ENCODE assay signal across 10 cellular contexts in the genomic region with DNA sequence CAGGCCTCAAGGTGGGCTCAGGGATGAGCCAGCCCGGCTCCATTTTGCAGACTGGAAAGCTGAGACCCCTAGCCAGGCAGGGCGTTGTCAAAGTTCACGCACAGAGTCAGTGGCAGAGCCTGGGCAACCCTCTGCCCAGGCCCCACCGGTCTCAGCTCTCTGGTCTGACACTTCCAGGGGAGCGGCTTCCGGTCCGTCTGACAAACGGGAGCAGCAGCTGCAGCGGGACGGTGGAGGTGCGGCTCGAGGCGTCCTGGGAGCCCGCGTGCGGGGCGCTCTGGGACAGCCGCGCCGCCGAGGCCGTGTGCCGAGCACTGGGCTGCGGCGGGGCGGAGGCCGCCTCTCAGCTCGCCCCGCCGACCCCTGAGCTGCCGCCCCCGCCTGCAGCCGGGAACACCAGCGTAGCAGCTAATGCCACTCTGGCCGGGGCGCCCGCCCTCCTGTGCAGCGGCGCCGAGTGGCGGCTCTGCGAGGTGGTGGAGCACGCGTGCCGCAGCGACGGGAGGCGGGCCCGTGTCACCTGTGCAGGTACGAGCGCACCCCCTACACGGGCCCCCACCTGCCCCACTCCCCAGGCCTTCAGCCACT. TPM values are rescaled to one million over a fixed set of nuclear protein-coding genes. Genes with fewer than 3 reads are reported as not detected.
DNase-seq lines count a peak whose midpoint lies in the region; ATAC-seq, FAIRE-seq and TF ChIP-seq lines count a peak whose summit lies in the region.
"Had no signal": no experiment of that assay in that cellular context is flagged by ENCODE, and none has a peak within 500 bp of the region (broad histone marks: within the 10 kb centered on the region; RNA-seq: fewer than 3 reads in every experiment).

No MANE protein-coding gene starts in this region.

- H3K4me3 Mint-ChIP-seq in activated naive CD4-positive, alpha-beta T cell treated with anti-CD3 and anti-CD28 coated beads, Interleukin-2, amount 10 ng/mL, durations not matched to agents 7 days and 5 days, result peak overlapping the region; percentile 48

- TF ChIP-seq CTCF in GM12878 (IDR thresholded peaks at IDR 0.05 in 2 of 3, conservative IDR thresholded peaks at IDR 0.05 in 1 of 3; ENCODE audit: control insufficient read depth in 2 of 3, extremely low read depth in 1 of 3, insufficient read depth in 1 of 3, low read depth in 3 of 3, low read length in 3 of 3) (no peak), lung (IDR thresholded peaks at IDR 0.05; ENCODE audit: control extremely low read depth, extremely low read depth) (no peak), transverse colon (IDR thresholded peaks at IDR 0.05) (no peak)

- H3K9me3 ChIP-seq in GM12878 (replicated peaks; ENCODE audit: control insufficient read depth, insufficient read depth, low read length) (no peaks in the 10 kb centered on the region), lung (ENCODE audit: control insufficient read depth in 2 of 2, insufficient read depth in 1 of 2, low read length in 1 of 2) (no peaks in the 10 kb centered on the region), transverse colon (no peaks in the 10 kb centered on the region)

- H3K27ac ChIP-seq in GM12878 (ENCODE audit: control insufficient read depth, insufficient read depth) (no peak overlapping the region), lung (ENCODE audit: low read depth in 1 of 2, low read length in 1 of 2) (no peak overlapping the region), transverse colon (no peak overlapping the region)

- no peaks in the 10 kb centered on the region for H4K20me1 ChIP-seq in GM12878 (ENCODE audit: control insufficient read depth, insufficient read depth)

- SMC1A ChIA-PET in GM12878 (lab: Charles Lee; ENCODE audit: uncharacterized antibody, unreplicated experiment), result interaction anchor here (0.7 to 1.2 kb wide), 3 partner anchors 89 to 152 kb away, joined by 3 read pairs; no protein-coding TSS in a partner anchor

- H3K36me3 ChIP-seq in GM12878 (ENCODE audit: control insufficient read depth in 2 of 2, insufficient read depth in 2 of 2, low read length in 1 of 2), result no peaks in the 10 kb centered on the region
- H3K36me3 ChIP-seq in lung (ENCODE audit: control insufficient read depth in 2 of 2, insufficient read depth in 2 of 2, low read length in 2 of 2), result no peaks in the 10 kb centered on the region
- H3K36me3 ChIP-seq in transverse colon, result no peaks in the 10 kb centered on the region

- DNase-seq in activated naive CD4-positive, alpha-beta T cell treated with anti-CD3 and anti-CD28 coated beads, Interleukin-2, amount 10 ng/mL, durations not matched to agents 7 days and 5 days, result peak; percentile 46
- DNase-seq in activated naive CD4-positive, alpha-beta T cell treated with Interleukin-2 at 50 U/mL for 16 hours, result no peak
- DNase-seq in GM12878 (ENCODE audit: low read depth, low spot score), result no peak
- no peak for DNase-seq in lung (ENCODE audit: low spot score)
- peak; percentile 44 for DNase-seq in transverse colon
- no peak for DNase-seq in NCI-H446 (lab: John Stamatoyannopoulos, UW)
- no peak for DNase-seq in NCI-H2227 (lab: John Stamatoyannopoulos, UW; ENCODE audit: unreplicated experiment)
- DNase-seq: NCI-H1436 had no signal

- H3K4me1 ChIP-seq in GM12878 (ENCODE audit: control insufficient read depth, insufficient read depth, low read length), result peaks cover 21% of the 10 kb centered on the region
- H3K4me1 ChIP-seq in lung (ENCODE audit: control insufficient read depth in 2 of 2, insufficient read depth in 2 of 2, low read length in 2 of 2), result peaks cover 0 to 13% of the 10 kb centered on the region in 2 donors
- peaks cover 2 to 15% (median 11%) of the 10 kb centered on the region in 4 donors for H3K4me1 ChIP-seq in transverse colon

- BruUV-seq in GM12878 (replicated peaks; lab: Mats Ljungman, UMichigan), result no TSS peak

- 11% methylated on average over 40 of the region's 52 CpGs for WGBS in GM12878 (ENCODE audit: insufficient coverage, insufficient replicate concordance, low lambda C conversion rate, missing lambda C conversion rate)
- 3 to 9% methylated on average over 49 to 52 of the region's 52 CpGs for WGBS in lung, 2 donors
- WGBS in transverse colon (ENCODE audit: low coverage in 1 of 2), 2 donors, result 7% methylated on average over 29 of the region's 52 CpGs; no CpG with 5 or more reads in 1 of the 2 donors

- H3K27me3 ChIP-seq in GM12878 (replicated peaks in 1 of 2; ENCODE audit: control insufficient read depth in 2 of 2, insufficient read depth in 2 of 2, low read length in 1 of 2), result no peaks in the 10 kb centered on the region
- H3K27me3 ChIP-seq in lung (ENCODE audit: control insufficient read depth, insufficient read depth), result no peaks in the 10 kb centered on the region
- H3K27me3 ChIP-seq in transverse colon, result peaks cover 18% of the 10 kb centered on the region

- FAIRE-seq in GM12878 (lab: Jason Lieb, UNC), result no peak
- FAIRE-seq: endometrium had no signal

- intact Hi-C loops in GM12878 (cut with micrococcal nuclease; ENCODE audit: unreplicated experiment), result no loop called here
- intact Hi-C loops in transverse colon (cut with DNase I; ENCODE audit: low total_unique reads), result no loop called here

- no peaks in the 10 kb centered on the region for H3K9me3 Mint-ChIP-seq in activated naive CD4-positive, alpha-beta T cell treated with anti-CD3 and anti-CD28 coated beads, Interleukin-2, amount 10 ng/mL, durations not matched to agents 7 days and 5 days

- H3K36me3 Mint-ChIP-seq in activated naive CD4-positive, alpha-beta T cell treated with anti-CD3 and anti-CD28 coated beads, Interleukin-2, amount 10 ng/mL, durations not matched to agents 7 days and 5 days, result peaks cover 79% of the 10 kb centered on the region

- CTCF ChIA-PET in activated naive CD4-positive, alpha-beta T cell treated with anti-CD3 and anti-CD28 coated beads, Interleukin-2, amount 10 ng/mL, durations not matched to agents 7 days and 5 days (lab: Charles Lee), result no interaction called here
- CTCF ChIA-PET in GM12878 (lab: Yijun Ruan, JAX), result no interaction called here

- H3K27ac Mint-ChIP-seq in activated naive CD4-positive, alpha-beta T cell treated with anti-CD3 and anti-CD28 coated beads, Interleukin-2, amount 10 ng/mL, durations not matched to agents 7 days and 5 days, result peak overlapping the region; percentile 82

- RAD21 ChIA-PET in GM12878 (lab: Charles Lee; ENCODE audit: unreplicated experiment), result interaction anchor here (1.9 kb wide), 1 partner anchor 91 kb away, joined by 6 read pairs; no protein-coding TSS in a partner anchor

- H3K4me2 ChIP-seq in GM12878 (ENCODE audit: control insufficient read depth, insufficient read depth), result peak overlapping the region; percentile 76

- no peaks in the 10 kb centered on the region for H3K27me3 Mint-ChIP-seq in activated naive CD4-positive, alpha-beta T cell treated with anti-CD3 and anti-CD28 coated beads, Interleukin-2, amount 10 ng/mL, durations not matched to agents 7 days and 5 days

- TF ChIP-seq EP300 in GM12878 (IDR thresholded peaks at IDR 0.05; ENCODE audit: borderline replicate concordance in 1 of 2, control insufficient read depth in 1 of 2, low read depth in 2 of 2, low read length in 2 of 2) (no peak), transverse colon (IDR thresholded peaks at IDR 0.05; ENCODE audit: low read depth) (no peak)

- TF ChIP-seq POLR2A in GM12878 (IDR thresholded peaks at IDR 0.05; ENCODE audit: low read depth, low read length), result no peak
- no peak for TF ChIP-seq POLR2A in transverse colon (IDR thresholded peaks at IDR 0.05)

- no peaks in the 10 kb centered on the region for H3K79me2 ChIP-seq in GM12878 (ENCODE audit: control insufficient read depth, insufficient read depth, low read length)

- peak; percentile 59 for ATAC-seq in GM12878
- ATAC-seq in lung (ENCODE audit: insufficient read depth, low FRiP score), result peak; percentile 24
- no peak for ATAC-seq in HG03565 (IDR thresholded peaks at IDR 0.05; ENCODE audit: unreplicated experiment)

- H3K4me3 ChIP-seq in GM12878 (0 out of 2 replicates have a peak overlapping the region, but pooled peaks have one; percentile 36), lung (peak overlapping the region; percentile 11), transverse colon (peak overlapping the region in 3 of 4 donors; percentile 18 to 47 (median 39))

- peak overlapping the region; percentile 18 for H2AFZ ChIP-seq in GM12878 (ENCODE audit: control insufficient read depth, low read depth, low read length)

- no peak overlapping the region for H3K9ac ChIP-seq in GM12878 (ENCODE audit: control insufficient read depth, insufficient read depth, low read length)

- no peak for TF ChIP-seq RAD21 in GM12878 (IDR thresholded peaks at IDR 0.05; ENCODE audit: insufficient read depth, low read depth, low read length)

- H3K4me1 Mint-ChIP-seq in activated naive CD4-positive, alpha-beta T cell treated with anti-CD3 and anti-CD28 coated beads, Interleukin-2, amount 10 ng/mL, durations not matched to agents 7 days and 5 days, result peaks cover 84% of the 10 kb centered on the region

- in situ Hi-C loops in GM12878 (cut with MboI), result no loop called here
- in situ Hi-C loops in transverse colon (cut with MboI; ENCODE audit: low pct_ligation_motif_present in 1 of 4, low pct_unique_long_range_greater_than_20kb in 1 of 4, low sequenced_read_pairs in 3 of 4), result no loop called here

- POLR2A ChIA-PET in GM12878 (lab: Charles Lee), result interaction anchor here (0.5 kb wide), 1 partner anchor 44 kb away, joined by 3 read pairs; no protein-coding TSS in a partner anchor

RNA-seq across cellular contexts. Expression of gene CD6, which starts 36.0 kb away (rescaled TPM):
- 0.61 and 2.5 TPM in 2 replicates for total RNA-seq in GM12878 (2013; cell fraction: nucleolus; rRNA removed)
- total RNA-seq in GM12878 (2014; rRNA removed), result 6.4 and 7.3 TPM in 2 replicates
- 3.1 and 3.3 TPM in 2 replicates for total RNA-seq in GM12878 (2014; rRNA removed; fragmentation: Illumina TruSeq; extraction: Trizol)
- total RNA-seq in GM12878 (2021), result 11.2 and 17.6 TPM in 2 replicates
- polyA plus RNA-seq in GM12878 (2011; ENCODE audit: low read depth), result 0.34 TPM
- 0.37 and 0.45 TPM in 2 replicates for polyA plus RNA-seq in GM12878 (2011; rRNA removed)
- 0.60 and 0.67 TPM in 2 replicates for polyA plus RNA-seq in GM12878 (2011; cell fraction: cytosol; rRNA removed)
- 2.1 and 2.6 TPM in 2 replicates for polyA plus RNA-seq in GM12878 (2011; cell fraction: nucleus; rRNA removed)
- 1.4 and 1.7 TPM in 2 replicates for polyA plus RNA-seq in GM12878 (2012)
- polyA plus RNA-seq in GM12878 (2014; fragmentation: Illumina TruSeq; extraction: Trizol), result 5.1 and 6.6 TPM in 2 replicates
- polyA plus RNA-seq in GM12878 (2014; fragmentation: Nextera tagmentation; extraction: Ambion mirVana), result 1 to 10 TPM in 1 of 2 experiments, under 1 TPM in 1; 0.93 to 1.8 TPM
- polyA plus RNA-seq in GM12878 (2014; rRNA removed), result 5.9 and 6.8 TPM in 2 replicates
- 1 to 10 TPM; 6.8 to 7.2 TPM for polyA plus RNA-seq in GM12878 (2016; fragmentation: Nextera tagmentation; extraction: Ambion mirVana)
- 0.15 and 0.41 TPM in 2 replicates for polyA minus RNA-seq in GM12878 (2011; rRNA and poly(A)+ RNA removed)
- polyA minus RNA-seq in GM12878 (2011; cell fraction: cytosol; rRNA and poly(A)+ RNA removed), result 0.40 and 0.73 TPM in 2 replicates
- polyA minus RNA-seq in GM12878 (2011; cell fraction: nucleus; rRNA and poly(A)+ RNA removed), result 0.48 and 0.96 TPM in 2 replicates
- 1 to 10 TPM; 1.2 to 3.1 TPM for total RNA-seq in lung
- 1 to 10 TPM; 1.6 to 1.9 TPM for polyA plus RNA-seq in lung
- 1 to 10 TPM in 3 of 4 donors, not detected in 1; 1.9 to 4.3 (median 3.0) TPM for total RNA-seq in transverse colon

RNA-seq across cellular contexts. Expression of gene SLC15A3, which starts 55.5 kb away (rescaled TPM):
- total RNA-seq in GM12878 (2013; cell fraction: nucleolus; rRNA removed), result 203 and 205 TPM in 2 replicates
- 71.3 and 83.5 TPM in 2 replicates for total RNA-seq in GM12878 (2014; rRNA removed)
- total RNA-seq in GM12878 (2014; rRNA removed; fragmentation: Illumina TruSeq; extraction: Trizol), result 51.5 and 56.3 TPM in 2 replicates
- 93.3 and 102 TPM in 2 replicates for total RNA-seq in GM12878 (2021)
- polyA plus RNA-seq in GM12878 (2011; ENCODE audit: low read depth), result 36.2 TPM
- polyA plus RNA-seq in GM12878 (2011; rRNA removed), result 18.2 and 44.9 TPM in 2 replicates
- 55.8 and 65.2 TPM in 2 replicates for polyA plus RNA-seq in GM12878 (2011; cell fraction: cytosol; rRNA removed)
- 80.5 and 92.2 TPM in 2 replicates for polyA plus RNA-seq in GM12878 (2011; cell fraction: nucleus; rRNA removed)
- polyA plus RNA-seq in GM12878 (2012), result 90.2 and 104 TPM in 2 replicates
- polyA plus RNA-seq in GM12878 (2014; fragmentation: Illumina TruSeq; extraction: Trizol), result 11.7 and 54.8 TPM in 2 replicates
- polyA plus RNA-seq in GM12878 (2014; fragmentation: Nextera tagmentation; extraction: Ambion mirVana), result 10 to 100 TPM; 17.7 to 55.4 TPM
- polyA plus RNA-seq in GM12878 (2014; rRNA removed), result 71.9 and 83.8 TPM in 2 replicates
- polyA plus RNA-seq in GM12878 (2016; fragmentation: Nextera tagmentation; extraction: Ambion mirVana), result 10 to 100 TPM; 53.4 to 57.7 TPM
- 99.9 and 126 TPM in 2 replicates for polyA minus RNA-seq in GM12878 (2011; rRNA and poly(A)+ RNA removed)
- polyA minus RNA-seq in GM12878 (2011; cell fraction: cytosol; rRNA and poly(A)+ RNA removed), result 50.8 and 65.5 TPM in 2 replicates
- 57.2 and 89.6 TPM in 2 replicates for polyA minus RNA-seq in GM12878 (2011; cell fraction: nucleus; rRNA and poly(A)+ RNA removed)
- 100 to 1,000 TPM in 1 of 2 donors, 10 to 100 TPM in 1; 29.9 to 106 TPM for total RNA-seq in lung
- 100 to 1,000 TPM in 1 of 2 donors, 10 to 100 TPM in 1; 91.6 to 166 TPM for polyA plus RNA-seq in lung
- 10 to 100 TPM in 3 of 4 donors, 1 to 10 TPM in 1; 8.1 to 18.9 (median 12.6) TPM for total RNA-seq in transverse colon

Comparison
In these comparisons a context has a peak if more than half of its experiments do, and no peak if none do; other contexts are left out.
1. DNase-seq: peak in activated naive CD4-positive, alpha-beta T cell treated with anti-CD3 and anti-CD28 coated beads, Interleukin-2, amount 10 ng/mL, durations not matched to agents 7 days and 5 days (single experiment) and transverse colon (single experiment); none in activated naive CD4-positive, alpha-beta T cell treated with Interleukin-2 at 50 U/mL for 16 hours (single experiment), GM12878 (single experiment), lung (single experiment), NCI-H446 (0 of 2) and NCI-H2227 (single experiment).
2. Peak in every context shown above with its lines, with median percentiles within 50 percentile points of each other: H3K4me3 ChIP-seq.